In the genomic region with DNA sequence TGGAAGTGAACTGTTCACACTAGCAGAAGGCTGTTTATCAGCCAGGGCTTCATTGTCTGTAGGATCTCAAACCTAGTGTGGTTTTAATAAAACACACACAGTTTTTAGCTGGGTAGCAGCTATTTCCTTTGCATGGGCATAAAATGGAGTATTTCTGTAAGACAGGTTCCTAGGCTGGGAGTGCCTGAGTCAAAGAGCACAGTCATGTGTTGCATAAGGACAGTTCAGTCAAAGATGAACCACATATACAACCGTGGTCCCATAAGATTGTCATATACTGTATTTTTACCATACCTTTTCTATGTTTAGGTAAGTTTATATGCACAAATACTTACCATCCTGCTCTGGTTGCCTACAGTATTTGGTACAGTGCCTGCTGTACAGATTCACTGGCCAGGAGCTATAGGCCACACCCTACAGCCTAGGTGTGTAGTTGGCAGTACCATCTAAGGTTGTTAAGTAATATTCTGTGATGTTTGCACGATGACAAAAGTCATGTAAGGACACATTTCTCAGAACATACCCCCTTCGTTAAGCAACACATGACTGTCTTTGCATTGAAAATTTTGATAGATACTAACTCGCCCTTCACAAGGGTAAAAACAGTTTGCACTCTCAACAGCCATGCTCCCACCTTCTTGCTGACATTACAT, we compare ENCODE assay signal across 21 cellular contexts. TPM values are rescaled to one million over a fixed set of nuclear protein-coding genes. Genes with fewer than 3 reads are reported as not detected.
DNase-seq lines count a peak whose midpoint lies in the region; ATAC-seq and TF ChIP-seq lines count a peak whose summit lies in the region.
"Had no signal": no experiment of that assay in that cellular context is flagged by ENCODE, and none has a peak within 500 bp of the region (broad histone marks: within the 10 kb centered on the region; RNA-seq: fewer than 3 reads in every experiment).

No MANE protein-coding gene starts in this region.

- H3K9me3 Mint-ChIP-seq in activated CD8-positive, alpha-beta T cell treated with anti-CD3 and anti-CD28 coated beads for 36 hours: no peaks in the 10 kb centered on the region
- no peaks in the 10 kb centered on the region for H3K9me3 Mint-ChIP-seq in activated CD8-positive, alpha-beta T cell treated with anti-CD3 and anti-CD28 coated beads, Interleukin-2, amount 10 ng/mL, durations not matched to agents 7 days and 5 days (ENCODE audit: insufficient read depth)
- H3K9me3 Mint-ChIP-seq in memory B cell: no peaks in the 10 kb centered on the region
- H3K9me3 Mint-ChIP-seq: CD4-positive, CD25-positive, alpha-beta regulatory T cell had no signal

- CTCF ChIA-PET in activated CD8-positive, alpha-beta T cell treated with anti-CD3 and anti-CD28 coated beads for 36 hours (lab: Charles Lee): no interaction called here
- CTCF ChIA-PET in activated CD8-positive, alpha-beta T cell treated with anti-CD3 and anti-CD28 coated beads, Interleukin-2, amount 10 ng/mL, durations not matched to agents 7 days and 5 days (lab: Charles Lee): no interaction called here

- ATAC-seq in activated CD8-positive, alpha-beta T cell treated with anti-CD3 and anti-CD28 coated beads for 36 hours: no peak
- no peak for ATAC-seq in activated CD8-positive, alpha-beta T cell treated with anti-CD3 and anti-CD28 coated beads, Interleukin-2, amount 10 ng/mL, durations not matched to agents 7 days and 5 days
- ATAC-seq in memory B cell (ENCODE audit: low read depth) (no peak), HG03175 (IDR thresholded peaks at IDR 0.05; ENCODE audit: unreplicated experiment) (no peak), HG02678 (IDR thresholded peaks at IDR 0.05; ENCODE audit: unreplicated experiment) (no peak)
- ATAC-seq: PC-3 had no signal

- no peak for DNase-seq in activated CD8-positive, alpha-beta T cell treated with anti-CD3 and anti-CD28 coated beads for 36 hours
- DNase-seq in activated CD8-positive, alpha-beta T cell treated with anti-CD3 and anti-CD28 coated beads, Interleukin-2, amount 10 ng/mL, durations not matched to agents 7 days and 5 days: no peak
- DNase-seq in LNCaP clone FGC (ENCODE audit: low read depth) (peak; percentile 79), epithelial cell of esophagus (ENCODE audit: low read depth) (peak; percentile 67), memory B cell (ENCODE audit: low spot score in 2 of 2) (no peak), dedifferentiated amniotic fluid mesenchymal stem cell (ENCODE audit: extremely low spot score) (no peak)
- DNase-seq: 8988T; BE2C; CD4-positive, CD25-positive, alpha-beta regulatory T cell; COR-L47; DMS 273 treated with DMSO at 0.1 percent for 48 hours; DND-41; MV-4-11; NCI-H1417; NCI-H187 treated with DMSO at 0.1 percent for 48 hours; NCI-H2227 treated with DMSO at 0.1 percent for 48 hours; NCI-H524; NCI-H82; PC-3 had no signal

- H3K4me3 ChIP-seq in LNCaP clone FGC (ENCODE audit: low read depth, low read length) (no peak overlapping the region), epithelial cell of esophagus (ENCODE audit: low read length) (no peak overlapping the region)

- H3K27ac Mint-ChIP-seq in activated CD8-positive, alpha-beta T cell treated with anti-CD3 and anti-CD28 coated beads for 36 hours: peak overlapping the region; percentile 21
- no peak overlapping the region for H3K27ac Mint-ChIP-seq in activated CD8-positive, alpha-beta T cell treated with anti-CD3 and anti-CD28 coated beads, Interleukin-2, amount 10 ng/mL, durations not matched to agents 7 days and 5 days
- H3K27ac Mint-ChIP-seq in memory B cell: peak overlapping the region; percentile 73

- TF ChIP-seq CTCF in activated CD8-positive, alpha-beta T cell treated with anti-CD3 and anti-CD28 coated beads for 36 hours (IDR thresholded peaks at IDR 0.05): no peak
- TF ChIP-seq CTCF in LNCaP clone FGC (IDR thresholded peaks at IDR 0.05; ENCODE audit: control insufficient read depth, extremely low read depth, insufficient read depth): no peak
- no peak for TF ChIP-seq CTCF in epithelial cell of esophagus (IDR thresholded peaks at IDR 0.05; ENCODE audit: insufficient read depth, low read depth, low read length, missing control alignments)

- intact Hi-C loops in activated CD8-positive, alpha-beta T cell treated with anti-CD3 and anti-CD28 coated beads for 36 hours (cut with micrococcal nuclease): no loop called here

- no peaks in the 10 kb centered on the region for H3K27me3 Mint-ChIP-seq in activated CD8-positive, alpha-beta T cell treated with anti-CD3 and anti-CD28 coated beads for 36 hours
- no peaks in the 10 kb centered on the region for H3K27me3 Mint-ChIP-seq in activated CD8-positive, alpha-beta T cell treated with anti-CD3 and anti-CD28 coated beads, Interleukin-2, amount 10 ng/mL, durations not matched to agents 7 days and 5 days (ENCODE audit: low read depth)
- no peaks in the 10 kb centered on the region for H3K27me3 Mint-ChIP-seq in memory B cell
- H3K27me3 Mint-ChIP-seq: CD4-positive, CD25-positive, alpha-beta regulatory T cell had no signal

- peaks cover 68% of the 10 kb centered on the region for H3K36me3 Mint-ChIP-seq in activated CD8-positive, alpha-beta T cell treated with anti-CD3 and anti-CD28 coated beads for 36 hours (ENCODE audit: low read depth)
- H3K36me3 Mint-ChIP-seq in activated CD8-positive, alpha-beta T cell treated with anti-CD3 and anti-CD28 coated beads, Interleukin-2, amount 10 ng/mL, durations not matched to agents 7 days and 5 days (ENCODE audit: low read depth): peaks cover 68% of the 10 kb centered on the region
- peaks cover 48% of the 10 kb centered on the region for H3K36me3 Mint-ChIP-seq in memory B cell

- H3K4me1 Mint-ChIP-seq in activated CD8-positive, alpha-beta T cell treated with anti-CD3 and anti-CD28 coated beads for 36 hours (ENCODE audit: low read depth): peaks cover 12% of the 10 kb centered on the region
- H3K4me1 Mint-ChIP-seq in activated CD8-positive, alpha-beta T cell treated with anti-CD3 and anti-CD28 coated beads, Interleukin-2, amount 10 ng/mL, durations not matched to agents 7 days and 5 days (ENCODE audit: low read depth): peaks cover 15% of the 10 kb centered on the region
- peaks cover 8% of the 10 kb centered on the region for H3K4me1 Mint-ChIP-seq in memory B cell

- POLR2A ChIA-PET in activated CD8-positive, alpha-beta T cell treated with anti-CD3 and anti-CD28 coated beads for 36 hours (lab: Charles Lee): no interaction called here
- POLR2A ChIA-PET in activated CD8-positive, alpha-beta T cell treated with anti-CD3 and anti-CD28 coated beads, Interleukin-2, amount 10 ng/mL, durations not matched to agents 7 days and 5 days (lab: Charles Lee): no interaction called here

- H3K4me3 Mint-ChIP-seq in activated CD8-positive, alpha-beta T cell treated with anti-CD3 and anti-CD28 coated beads for 36 hours: no peak overlapping the region
- H3K4me3 Mint-ChIP-seq in activated CD8-positive, alpha-beta T cell treated with anti-CD3 and anti-CD28 coated beads, Interleukin-2, amount 10 ng/mL, durations not matched to agents 7 days and 5 days: no peak overlapping the region
- no peak overlapping the region for H3K4me3 Mint-ChIP-seq in memory B cell
- H3K4me3 Mint-ChIP-seq: CD4-positive, CD25-positive, alpha-beta regulatory T cell had no signal

RNA-seq across cellular contexts. Expression of a gene that starts 17.2 kb away (rescaled TPM):
- total RNA-seq in activated CD8-positive, alpha-beta T cell treated with anti-CD3 and anti-CD28 coated beads for 36 hours: 10 to 100 TPM; 87.3 to 89.3 TPM
- 10 to 100 TPM; 75.5 to 77.8 TPM for total RNA-seq in activated CD8-positive, alpha-beta T cell treated with anti-CD3 and anti-CD28 coated beads, Interleukin-2, amount 10 ng/mL, durations not matched to agents 7 days and 5 days

Comparison
In these comparisons a context has a peak if more than half of its experiments do, and no peak if none do; other contexts are left out.
1. DNase-seq: peak in LNCaP clone FGC (single experiment) and epithelial cell of esophagus (single experiment); none in activated CD8-positive, alpha-beta T cell treated with anti-CD3 and anti-CD28 coated beads for 36 hours (single experiment), activated CD8-positive, alpha-beta T cell treated with anti-CD3 and anti-CD28 coated beads, Interleukin-2, amount 10 ng/mL, durations not matched to agents 7 days and 5 days (single experiment), memory B cell (0 of 2) and dedifferentiated amniotic fluid mesenchymal stem cell (single experiment).